ENCODE assay signal across 25 cellular contexts in genomic region chr5:98581416-98581999, GRCh38.
A peak's percentile ranks its signal among the peaks of the same experiment; 100 is the strongest.
DNase-seq lines count a peak whose midpoint lies in the region; ATAC-seq and TF ChIP-seq lines count a peak whose summit lies in the region.
"Had no signal": no experiment of that assay in that cellular context is flagged by ENCODE, and none has a peak within 500 bp of the region (broad histone marks: within the 10 kb centered on the region; RNA-seq: fewer than 3 reads in every experiment).

No MANE protein-coding gene starts in this region.

- no peaks in the 10 kb centered on the region for H3K36me3 Mint-ChIP-seq in nephron (ENCODE audit: low read depth)

- H3K18ac ChIP-seq in neuronal stem cell (ENCODE audit: low read length), result no peak overlapping the region

- peak overlapping the region in 2 of 3 experiments; percentile 15 to 71 for H3K27ac Mint-ChIP-seq in nephron
- H3K27ac Mint-ChIP-seq: activated CD8-positive, alpha-beta T cell treated with anti-CD3 and anti-CD28 coated beads for 36 hours had no signal

- DNase-seq in AG09319 (ENCODE audit: extremely low read depth, low read depth) (peak; percentile 68), HCEC 1CT (peak; percentile 45), choroid plexus epithelial cell (ENCODE audit: low read depth) (peak; percentile 50), medulla oblongata (ENCODE audit: extremely low spot score) (no peak), neuronal stem cell (ENCODE audit: low spot score) (no peak)
- no peak for DNase-seq in stimulated activated CD4-positive, alpha-beta T cell treated with anti-CD3 and anti-CD28 coated beads, Interleukin-4, amount 100 ng/mL, for 1 hour
- DNase-seq: activated CD8-positive, alpha-beta T cell treated with anti-CD3 and anti-CD28 coated beads for 36 hours; activated naive CD4-positive, alpha-beta T cell; activated T-cell treated with anti-CD3 and anti-CD28 coated beads, Interleukin-2, amount 50 U/mL, for 1 hour; DMS79 treated with DMSO at 0.1 percent for 48 hours; effector CD8-positive, alpha-beta T cell; islet precursor cell; lower lobe of right lung; NCI-H1694; NCI-H2171 treated with DMSO at 0.1 percent for 48 hours; NCI-H69; occipital lobe; substantia nigra had no signal

- H2BK15ac ChIP-seq in neuronal stem cell (ENCODE audit: low read length), result no peak overlapping the region

- no peaks in the 10 kb centered on the region for H3K27me3 Mint-ChIP-seq in nephron (ENCODE audit: low read depth)
- H3K27me3 Mint-ChIP-seq: central memory CD8-positive, alpha-beta T cell had no signal

- no peak overlapping the region for H4K8ac ChIP-seq in neuronal stem cell (ENCODE audit: low read depth, low read length)

- no peak overlapping the region for H3K9ac ChIP-seq in neuronal stem cell (ENCODE audit: low read depth, low read length, poor library complexity)

- H3K4me3 Mint-ChIP-seq in nephron, result no peak overlapping the region
- H3K4me3 Mint-ChIP-seq: activated CD8-positive, alpha-beta T cell treated with anti-CD3 and anti-CD28 coated beads for 36 hours; central memory CD8-positive, alpha-beta T cell had no signal

- H3K14ac ChIP-seq in neuronal stem cell (ENCODE audit: low read length), result no peak overlapping the region

- TF ChIP-seq CTCF in AG09319 (IDR thresholded peaks at IDR 0.05; ENCODE audit: low read depth, low read length) (no peak), choroid plexus epithelial cell (conservative IDR thresholded peaks at IDR 0.05; ENCODE audit: low read depth, low read length) (no peak), nephron (IDR thresholded peaks at IDR 0.05; ENCODE audit: unreplicated experiment in 3 of 3) (no peak)

- H3K9me3 ChIP-seq in neuronal stem cell (replicated peaks in 1 of 2; ENCODE audit: control insufficient read depth in 2 of 2, insufficient read depth in 1 of 2, low read depth in 1 of 2, low read length in 2 of 2), result peaks cover 0 to 2% of the 10 kb centered on the region in 2 donors
- H3K9me3 ChIP-seq: lower lobe of right lung, vagina had no signal

- H2AFZ ChIP-seq in neuronal stem cell (ENCODE audit: low read length), result no peak overlapping the region

- H3K27ac ChIP-seq in neuronal stem cell (replicated peaks; ENCODE audit: low read length), result no peak overlapping the region
- H3K27ac ChIP-seq: lower lobe of right lung, vagina had no signal

- WGBS in neuronal stem cell (ENCODE audit: extremely low coverage in 2 of 2, insufficient read length in 2 of 2, insufficient replicate concordance in 1 of 2), 2 donors, result no CpG with 5 or more reads among the region's 1 CpG

- no peaks in the 10 kb centered on the region for H3K36me3 ChIP-seq in neuronal stem cell (replicated peaks in 1 of 2; ENCODE audit: control insufficient read depth in 2 of 2, insufficient read depth in 2 of 2, low read length in 2 of 2)
- H3K36me3 ChIP-seq: lower lobe of right lung, vagina had no signal

- no peak overlapping the region for H2BK12ac ChIP-seq in neuronal stem cell (ENCODE audit: low read length)

- H3K4me3 ChIP-seq in choroid plexus epithelial cell (ENCODE audit: low read depth, low read length) (no peak overlapping the region), neuronal stem cell (ENCODE audit: low read length in 2 of 2) (no peak overlapping the region)
- H3K4me3 ChIP-seq: lower lobe of right lung, vagina had no signal

- no peak overlapping the region for H2AK5ac ChIP-seq in neuronal stem cell (ENCODE audit: low read depth, low read length)

- no peak overlapping the region for H3K4ac ChIP-seq in neuronal stem cell (ENCODE audit: low read length)

- no peak for ATAC-seq in HG03280 (IDR thresholded peaks at IDR 0.05; ENCODE audit: unreplicated experiment)
- ATAC-seq: activated CD4-positive, CD25-positive, alpha-beta regulatory T cell treated with anti-CD3 and anti-CD28 coated beads, Interleukin-2, amount 50 U/mL, for 24 hours; activated CD8-positive, alpha-beta T cell treated with anti-CD3 and anti-CD28 coated beads for 36 hours; esophagus mucosa; lower lobe of right lung; Right ventricle myocardium inferior had no signal

- H3K79me1 ChIP-seq in neuronal stem cell (ENCODE audit: low read depth, low read length), result no peaks in the 10 kb centered on the region

- no peak overlapping the region for H3K23ac ChIP-seq in neuronal stem cell (ENCODE audit: low read depth, low read length, poor library complexity)

- H3K4me1 Mint-ChIP-seq in nephron, result peaks cover 7% of the 10 kb centered on the region
- H3K4me1 Mint-ChIP-seq: central memory CD8-positive, alpha-beta T cell had no signal

- no peaks in the 10 kb centered on the region for H3K9me3 Mint-ChIP-seq in nephron
- H3K9me3 Mint-ChIP-seq: activated CD8-positive, alpha-beta T cell treated with anti-CD3 and anti-CD28 coated beads for 36 hours; central memory CD8-positive, alpha-beta T cell had no signal

- no peak overlapping the region for H2BK5ac ChIP-seq in neuronal stem cell (ENCODE audit: low read length)

- no peaks in the 10 kb centered on the region for H3K27me3 ChIP-seq in neuronal stem cell (ENCODE audit: control insufficient read depth in 3 of 3, insufficient read depth in 3 of 3, low read depth in 1 of 3, low read length in 3 of 3)
- H3K27me3 ChIP-seq: vagina had no signal

- peaks cover 1 to 7% of the 10 kb centered on the region in 2 donors for H3K4me1 ChIP-seq in neuronal stem cell (ENCODE audit: control insufficient read depth in 2 of 2, insufficient read depth in 1 of 2, low read depth in 1 of 2, low read length in 2 of 2)
- H3K4me1 ChIP-seq: lower lobe of right lung, vagina had no signal

- no peak overlapping the region for H2BK120ac ChIP-seq in neuronal stem cell (ENCODE audit: low read depth, low read length)

- H4K91ac ChIP-seq in neuronal stem cell (ENCODE audit: low read depth, low read length, poor library complexity), result no peak overlapping the region

- no peak overlapping the region for H3K4me2 ChIP-seq in neuronal stem cell (ENCODE audit: insufficient read depth, low read length, poor library complexity, severe bottlenecking)

Comparison
In these comparisons a context has a peak if more than half of its experiments do, and no peak if none do; other contexts are left out.
1. DNase-seq: peak in AG09319 (single experiment), HCEC 1CT (single experiment) and choroid plexus epithelial cell (single experiment); none in stimulated activated CD4-positive, alpha-beta T cell treated with anti-CD3 and anti-CD28 coated beads, Interleukin-4, amount 100 ng/mL, for 1 hour (single experiment), medulla oblongata (single experiment) and neuronal stem cell (single experiment).